8 cellular contexts compared by ENCODE assay signal in the genomic region with DNA sequence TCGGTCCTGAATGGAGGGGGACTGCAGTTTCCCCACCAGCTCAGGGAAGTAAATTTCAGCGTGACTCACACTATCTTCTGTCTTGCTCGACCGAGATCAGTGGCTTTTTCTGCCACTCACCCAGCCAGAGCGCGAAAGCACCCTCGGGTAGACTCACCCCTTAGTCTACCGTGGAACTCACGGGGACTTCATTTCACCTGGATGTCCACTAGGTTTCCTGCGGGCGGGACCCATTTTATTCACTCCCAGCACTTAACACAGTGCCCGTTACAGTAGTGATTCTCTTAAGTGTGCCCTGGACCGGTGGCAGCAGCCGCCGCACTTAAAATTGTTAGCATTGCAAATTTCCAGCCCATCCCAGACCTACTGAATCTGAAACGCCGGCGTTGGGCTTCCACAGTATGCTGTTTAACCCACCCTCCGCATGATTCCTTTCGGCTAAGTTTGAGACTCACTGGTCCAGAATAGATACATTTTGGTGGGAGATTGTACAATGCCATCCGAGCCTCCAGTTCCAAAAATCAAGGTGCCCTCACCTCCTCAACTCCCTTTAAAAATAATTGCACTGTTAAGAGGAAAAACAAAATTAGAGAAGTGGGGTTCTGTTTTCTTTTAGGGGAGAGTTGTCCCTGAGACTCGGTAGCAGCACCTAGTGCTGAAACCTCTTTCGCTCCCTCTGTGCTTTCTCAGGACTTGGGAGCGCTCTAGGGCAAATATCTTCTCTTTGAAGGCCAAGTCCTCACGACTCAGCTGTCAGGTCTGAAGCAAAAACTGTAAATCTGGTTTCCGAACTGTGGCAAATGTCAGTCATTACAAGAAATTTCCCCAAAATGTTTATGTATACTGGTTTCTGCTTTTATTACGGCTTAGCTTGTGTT. TPM values are rescaled to one million over a fixed set of nuclear protein-coding genes. Genes with fewer than 3 reads are reported as not detected.
DNase-seq lines count a peak whose midpoint lies in the region; ATAC-seq and TF ChIP-seq lines count a peak whose summit lies in the region.

No MANE protein-coding gene starts in this region.

- H3K27me3 Mint-ChIP-seq in activated T-cell treated with anti-CD3 and anti-CD28 coated beads, Interleukin-2, amount 50 U/mL, for 24 hours, result peaks cover 73% of the 10 kb centered on the region

- H3K27ac ChIP-seq in osteoblast (ENCODE audit: low read depth, low read length), result peak overlapping the region; percentile 60

- H3K36me3 Mint-ChIP-seq in activated T-cell treated with anti-CD3 and anti-CD28 coated beads, Interleukin-2, amount 50 U/mL, for 24 hours (ENCODE audit: low read depth), result no peaks in the 10 kb centered on the region

- peaks cover 9% of the 10 kb centered on the region for H3K27me3 ChIP-seq in osteoblast (ENCODE audit: insufficient read depth, low read length)

- H3K9me3 ChIP-seq in osteoblast (ENCODE audit: low read depth, low read length), result no peaks in the 10 kb centered on the region

- peaks cover 20% of the 10 kb centered on the region for H3K4me1 Mint-ChIP-seq in activated T-cell treated with anti-CD3 and anti-CD28 coated beads, Interleukin-2, amount 50 U/mL, for 24 hours (ENCODE audit: low read depth)

- peaks cover 3% of the 10 kb centered on the region for H3K79me2 ChIP-seq in osteoblast (ENCODE audit: insufficient read depth, low read length)

- peak; percentile 17 to 21 for DNase-seq in stimulated activated CD4-positive, alpha-beta T cell treated with anti-CD3 and anti-CD28 coated beads, Interleukin-2, amount 100 ng/mL, for 24 hours
- no peak for DNase-seq in stimulated activated CD4-positive, alpha-beta T cell treated with anti-CD3 and anti-CD28 coated beads, Interleukin-12 subunit alpha, Interleukin-12 subunit beta, amount 100 ng/mL, for 4 hours
- peak; percentile 52 to 76 (median 65) for DNase-seq in NCI-H1417 (lab: John Stamatoyannopoulos, UW)
- peak; percentile 38 for DNase-seq in activated T-cell treated with anti-CD3 and anti-CD28 coated beads, Interleukin-2, amount 50 U/mL, for 24 hours
- peak; percentile 70 for DNase-seq in glomerular visceral epithelial cell (ENCODE audit: extremely low spot score)
- DNase-seq in osteoblast (ENCODE audit: insufficient read length, low spot score, missing footprints), result peak; percentile 75
- DNase-seq in mucosa of gallbladder (ENCODE audit: low spot score), result no peak

- peak; percentile 55 for ATAC-seq in HG02642 (IDR thresholded peaks at IDR 0.05; ENCODE audit: poor library complexity, unreplicated experiment)

- H2AFZ ChIP-seq in osteoblast (ENCODE audit: low read length), result peak overlapping the region; percentile 99

- no peak for TF ChIP-seq CTCF in osteoblast (IDR thresholded peaks at IDR 0.05; ENCODE audit: extremely low read depth, low read depth, low read length)

- H3K4me3 Mint-ChIP-seq in activated T-cell treated with anti-CD3 and anti-CD28 coated beads, Interleukin-2, amount 50 U/mL, for 24 hours, result peak overlapping the region; percentile 80

- no peaks in the 10 kb centered on the region for H3K9me3 Mint-ChIP-seq in activated T-cell treated with anti-CD3 and anti-CD28 coated beads, Interleukin-2, amount 50 U/mL, for 24 hours

- H3K27ac Mint-ChIP-seq in activated T-cell treated with anti-CD3 and anti-CD28 coated beads, Interleukin-2, amount 50 U/mL, for 24 hours, result peak overlapping the region; percentile 71

- peak overlapping the region; percentile 97 for H3K4me2 ChIP-seq in osteoblast (ENCODE audit: insufficient read depth, low read length)

- no peaks in the 10 kb centered on the region for H4K20me1 ChIP-seq in osteoblast (ENCODE audit: insufficient read depth, low read length)

- H3K4me3 ChIP-seq in osteoblast (ENCODE audit: insufficient read depth, low read length), result peak overlapping the region; percentile 90

- no peaks in the 10 kb centered on the region for H3K36me3 ChIP-seq in osteoblast (ENCODE audit: insufficient read depth, low read length)

- peaks cover 7% of the 10 kb centered on the region for H3K4me1 ChIP-seq in osteoblast (ENCODE audit: insufficient read depth, low read length)

RNA-seq across cellular contexts. Expression of gene SMPDL3A, which starts 1.0 kb away (rescaled TPM):
- total RNA-seq in osteoblast (22.7 and 23.5 TPM in 2 replicates), mucosa of gallbladder (27.9 TPM)

RNA-seq across cellular contexts. Expression of gene FABP7, which starts 10.6 kb away (rescaled TPM):
- not detected in 2 replicates for total RNA-seq in osteoblast
- total RNA-seq in mucosa of gallbladder, result not detected

Comparison
In these comparisons a context has a peak if more than half of its experiments do, and no peak if none do; other contexts are left out.
1. DNase-seq: peak in stimulated activated CD4-positive, alpha-beta T cell treated with anti-CD3 and anti-CD28 coated beads, Interleukin-2, amount 100 ng/mL, for 24 hours (2 of 2), NCI-H1417 (3 of 3), activated T-cell treated with anti-CD3 and anti-CD28 coated beads, Interleukin-2, amount 50 U/mL, for 24 hours (single experiment), glomerular visceral epithelial cell (single experiment) and osteoblast (single experiment); none in stimulated activated CD4-positive, alpha-beta T cell treated with anti-CD3 and anti-CD28 coated beads, Interleukin-12 subunit alpha, Interleukin-12 subunit beta, amount 100 ng/mL, for 4 hours (single experiment) and mucosa of gallbladder (single experiment).